ENCODE assay signal across 2 cellular contexts in genomic region chr11:65116370-65117205, GRCh38.
TF ChIP-seq lines count a peak whose summit lies in the region.

No MANE protein-coding gene starts in this region.

TF ChIP-seq in A549, 52 proteins besides CTCF, POLR2A, EP300 and RAD21 (continued from another document):
- TF ChIP-seq E2F6 (IDR thresholded peaks at IDR 0.05; ENCODE audit: borderline replicate concordance, low read depth) (peak; percentile 61; the same call in 1 of the 2 replicates), CEBPB (IDR thresholded peaks at IDR 0.05) (no peak)
TF ChIP-seq in A549: peak in this region for 2.

TF ChIP-seq in SK-N-SH, 30 proteins besides CTCF, POLR2A, EP300 and RAD21 (continued from another document):
- TF ChIP-seq SIN3A (IDR thresholded peaks at IDR 0.05; ENCODE audit: borderline replicate concordance, low read depth, low read length) (0 out of 2 replicates have a peak, but pooled peaks have one; percentile 6), MXI1 (IDR thresholded peaks at IDR 0.05; ENCODE audit: low read depth, low read length) (peak; percentile 29; the same call in 1 of the 2 replicates), MAX (IDR thresholded peaks at IDR 0.05; ENCODE audit: low read depth) (peak; percentile 86), POLR2AphosphoS5 (IDR thresholded peaks at IDR 0.05; ENCODE audit: low read depth, low read length) (peak; percentile 42; the same call in 1 of the 2 replicates)
